Comparison of ENCODE assay signal across 8 cellular contexts in genomic region chr5:157464518-157465171, GRCh38. TPM values are rescaled to one million over a fixed set of nuclear protein-coding genes. Genes with fewer than 3 reads are reported as not detected.
DNase-seq lines count a peak whose midpoint lies in the region; ATAC-seq and TF ChIP-seq lines count a peak whose summit lies in the region.

No MANE protein-coding gene starts in this region.

- no peak for TF ChIP-seq CTCF in AG09309 (IDR thresholded peaks at IDR 0.05; ENCODE audit: control insufficient read depth, insufficient read depth, low read depth, low read length, missing control alignments)

- DNase-seq in AG09309 (ENCODE audit: low read depth) (peak; percentile 88), epithelial cell of prostate (ENCODE audit: low read depth, low spot score) (peak; percentile 95), sciatic nerve (ENCODE audit: low spot score) (no peak), posterior cingulate gyrus (no peak), NCI-H2029 treated with DMSO at 0.1 percent for 48 hours (lab: John Stamatoyannopoulos, UW) (no peak)
- DNase-seq in activated CD4-positive, CD25-positive, alpha-beta regulatory T cell (lab: John Stamatoyannopoulos, UW): peak; percentile 5 to 39 (median 16)

- ATAC-seq in GM19372 (IDR thresholded peaks at IDR 0.05; ENCODE audit: low read depth, unreplicated experiment): peak; percentile 77
- peak; percentile 90 for ATAC-seq in HG03342 (IDR thresholded peaks at IDR 0.05; ENCODE audit: unreplicated experiment)
- ATAC-seq in sciatic nerve: peak; percentile 83

- H3K27ac ChIP-seq in epithelial cell of prostate: peak overlapping the region; percentile 95

- intact Hi-C loops in sciatic nerve (cut with DNase I): no loop called here
- intact Hi-C loops in posterior cingulate gyrus (cut with DNase I): no loop called here

- H3K4me3 ChIP-seq in AG09309 (ENCODE audit: control insufficient read depth, low read depth, low read length): no peak overlapping the region

RNA-seq across cellular contexts. Expression of gene NIPAL4, which starts 4.6 kb away (rescaled TPM):
- total RNA-seq in sciatic nerve: 0.36 TPM

Comparison
In these comparisons a context has a peak if more than half of its experiments do, and no peak if none do; other contexts are left out.
1. DNase-seq: peak in AG09309 (single experiment), activated CD4-positive, CD25-positive, alpha-beta regulatory T cell (4 of 4) and epithelial cell of prostate (single experiment); none in sciatic nerve (single experiment), posterior cingulate gyrus (0 of 10) and NCI-H2029 treated with DMSO at 0.1 percent for 48 hours (single experiment).
2. Peak in every context shown above with its lines, with median percentiles within 50 percentile points of each other: ATAC-seq.